In the genomic region with DNA sequence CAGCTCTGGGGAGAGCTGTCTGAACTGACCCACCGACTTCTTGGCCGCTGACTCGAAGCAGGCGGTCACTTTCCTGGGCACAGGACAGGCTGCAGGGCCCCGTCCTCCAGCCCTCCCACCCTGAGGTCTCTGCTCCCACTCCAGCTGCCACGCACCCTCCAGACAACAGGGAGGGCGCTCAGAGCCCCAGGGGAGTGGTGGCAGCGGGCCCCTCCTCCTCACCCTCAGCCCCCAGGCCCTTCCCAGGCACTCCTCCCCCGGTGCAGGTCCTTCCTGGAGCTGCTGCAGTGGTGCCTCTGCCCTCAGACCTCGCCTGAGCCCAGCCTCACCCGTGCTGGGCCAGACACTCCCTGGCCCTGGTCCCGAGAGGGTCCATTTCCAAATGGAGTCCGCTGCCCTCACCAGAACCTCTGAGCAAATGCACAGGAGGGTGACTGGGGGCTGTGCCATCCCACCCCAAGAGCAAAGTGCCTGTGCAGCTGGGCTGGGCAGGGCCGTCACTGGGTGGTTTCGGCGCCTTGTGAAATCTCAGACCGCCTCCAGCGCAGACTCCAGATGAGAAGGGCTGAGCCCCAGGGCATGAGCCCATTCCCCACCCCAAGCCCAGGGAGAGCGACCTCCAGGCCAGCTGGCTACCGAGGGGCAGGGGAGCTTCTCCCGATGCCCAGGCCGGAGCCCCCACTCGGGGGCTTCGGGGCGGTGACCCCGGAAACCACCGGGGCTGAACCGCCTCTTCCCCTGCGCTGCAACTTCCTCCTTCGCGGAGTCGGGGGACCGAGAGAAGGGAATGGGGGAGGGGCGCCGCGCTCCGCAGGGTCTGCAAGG, we compare ENCODE assay signal across 9 cellular contexts. TPM values are rescaled to one million over a fixed set of nuclear protein-coding genes. Genes with fewer than 3 reads are reported as not detected.
DNase-seq lines count a peak whose midpoint lies in the region; ATAC-seq and TF ChIP-seq lines count a peak whose summit lies in the region.
"Had no signal": no experiment of that assay in that cellular context is flagged by ENCODE, and none has a peak within 500 bp of the region (broad histone marks: within the 10 kb centered on the region; RNA-seq: fewer than 3 reads in every experiment).

No MANE protein-coding gene starts in this region.

- peaks cover 2% of the 10 kb centered on the region; the same call in 1 of the 2 replicates for H3K36me3 ChIP-seq in H7 (replicated peaks; ENCODE audit: control insufficient read depth, insufficient read depth, low read length)

- ATAC-seq in GM18858 (IDR thresholded peaks at IDR 0.05; ENCODE audit: unreplicated experiment): no peak

- H3K27ac ChIP-seq in layer of hippocampus (ENCODE audit: low read depth, low read length): peak overlapping the region; percentile 65

- TF ChIP-seq POLR2A in NB4 (IDR thresholded peaks at IDR 0.05; ENCODE audit: extremely low read depth, insufficient read length): no peak

- H3K4me3 ChIP-seq in H7 (ENCODE audit: insufficient read depth, low read depth, low read length): peak overlapping the region; percentile 90
- peak overlapping the region; percentile 84 for H3K4me3 ChIP-seq in NB4 (ENCODE audit: low read depth, low read length)

- TF ChIP-seq CTCF in GM10266 (IDR thresholded peaks at IDR 0.05; ENCODE audit: control insufficient read depth, insufficient read depth, low read depth, missing control alignments): no peak
- no peak for TF ChIP-seq CTCF in NB4 (IDR thresholded peaks at IDR 0.05; ENCODE audit: low read depth, low read length)

- no peaks in the 10 kb centered on the region for H3K27me3 ChIP-seq in H7 (ENCODE audit: control insufficient read depth, insufficient read depth, low read length)
- H3K27me3 ChIP-seq in layer of hippocampus (ENCODE audit: control insufficient read depth, insufficient read depth, low read length): no peaks in the 10 kb centered on the region

- peak; percentile 76 for DNase-seq in GM10266 (ENCODE audit: extremely low spot score)
- peak; percentile 89 for DNase-seq in H7
- peak; percentile 92 for DNase-seq in NB4 (ENCODE audit: low read depth)
- DNase-seq in astrocyte of the hippocampus (ENCODE audit: low read depth, low spot score): peak; percentile 53
- DNase-seq in stimulated activated naive CD4-positive, alpha-beta T cell treated with Interleukin-2 at 50 U/mL for 16 hours (lab: John Stamatoyannopoulos, UW): peak; percentile 25
- DNase-seq in NCI-H2107 treated with DMSO at 0.1 percent for 48 hours (lab: John Stamatoyannopoulos, UW; ENCODE audit: unreplicated experiment): no peak

RNA-seq across cellular contexts. Expression of a gene that starts 0.7 kb away (rescaled TPM):
- 199 and 215 TPM in 2 replicates for total RNA-seq in H7 (2014; rRNA removed; shearing (Covaris generic))

RNA-seq across cellular contexts. Expression of a gene that starts 11.8 kb away (rescaled TPM):
- 0.14 and 0.30 TPM in 2 replicates for total RNA-seq in H7 (2014; rRNA removed; shearing (Covaris generic))
- total RNA-seq: activated CD8-positive, alpha-beta memory T cell treated with anti-CD3 and anti-CD28 coated beads for 36 hours had no signal

RNA-seq across cellular contexts. Expression of a gene that starts 12.8 kb away (rescaled TPM):
- 98.8 and 100 TPM in 2 replicates for total RNA-seq in H7 (2014; rRNA removed; shearing (Covaris generic))

RNA-seq across cellular contexts. Expression of a gene that starts 36.2 kb away (rescaled TPM):
- 2.0 and 2.9 TPM in 2 replicates for total RNA-seq in H7 (2014; rRNA removed; shearing (Covaris generic))

RNA-seq across cellular contexts. Expression of a gene that starts 56.1 kb away (rescaled TPM):
- total RNA-seq in H7 (2014; rRNA removed; shearing (Covaris generic)): 44.6 and 45.3 TPM in 2 replicates
